In genomic region chr5:135067587-135067986, GRCh38 we compare ENCODE assay signal across 13 cellular contexts. TPM values are rescaled to one million over a fixed set of nuclear protein-coding genes. Genes with fewer than 3 reads are reported as not detected.
A peak's percentile ranks its signal among the peaks of the same experiment; 100 is the strongest.
DNase-seq lines count a peak whose midpoint lies in the region; ATAC-seq and TF ChIP-seq lines count a peak whose summit lies in the region.
"Had no signal": no experiment of that assay in that cellular context is flagged by ENCODE, and none has a peak within 500 bp of the region (broad histone marks: within the 10 kb centered on the region; RNA-seq: fewer than 3 reads in every experiment).

No MANE protein-coding gene starts in this region.

- H3K4me3 Mint-ChIP-seq in chondrocyte (ENCODE audit: unreplicated experiment) = no peak overlapping the region
- H3K4me3 Mint-ChIP-seq: CD8-positive, alpha-beta memory T cell; GM23338 had no signal

- H3K4me1 ChIP-seq in OCI-LY7 (ENCODE audit: insufficient read depth, low read length, poor library complexity, severe bottlenecking) (peaks cover 38% of the 10 kb centered on the region), body of pancreas (no peaks in the 10 kb centered on the region)
- H3K4me1 ChIP-seq: A549 had no signal

- TF ChIP-seq POLR2A in body of pancreas (IDR thresholded peaks at IDR 0.05) = no peak

- peak overlapping the region; percentile 20 for H3K4me3 ChIP-seq in OCI-LY7 (ENCODE audit: low read depth, low read length, poor library complexity, severe bottlenecking)
- H3K4me3 ChIP-seq in body of pancreas = no peak overlapping the region
- H3K4me3 ChIP-seq: A549, GM12878, GM23338 had no signal

- DNase-seq in OCI-LY7 (ENCODE audit: low spot score) (peak; percentile 77), chondrocyte (ENCODE audit: low spot score) (peak; percentile 69), posterior vena cava (ENCODE audit: low spot score) (peak; percentile 61), substantia nigra (lab: John Stamatoyannopoulos, UW) (no peak), body of pancreas (no peak)
- DNase-seq: CD8-positive, alpha-beta memory T cell; DMS53; H7 had no signal

- H3K27me3 ChIP-seq in body of pancreas = no peaks in the 10 kb centered on the region

- H3K27ac ChIP-seq in OCI-LY7 (ENCODE audit: low read depth, low read length, poor library complexity, severe bottlenecking) (peak overlapping the region; percentile 46), substantia nigra (ENCODE audit: low read depth, low read length, poor library complexity, severe bottlenecking) (no peak overlapping the region), body of pancreas (no peak overlapping the region)
- H3K27ac ChIP-seq: A549 had no signal

- no peaks in the 10 kb centered on the region for H3K9me2 ChIP-seq in OCI-LY7 (ENCODE audit: insufficient read depth, low read length)

- H3K9me3 Mint-ChIP-seq in chondrocyte (ENCODE audit: low read depth) = no peaks in the 10 kb centered on the region
- H3K9me3 Mint-ChIP-seq: CD8-positive, alpha-beta memory T cell; GM23338 had no signal

- no peaks in the 10 kb centered on the region for H4K20me1 ChIP-seq in OCI-LY7 (ENCODE audit: insufficient read depth, low read length)

- H3K4me1 Mint-ChIP-seq in chondrocyte (ENCODE audit: low read depth) = no peaks in the 10 kb centered on the region
- H3K4me1 Mint-ChIP-seq: CD8-positive, alpha-beta memory T cell had no signal

- TF ChIP-seq CTCF in OCI-LY7 (conservative IDR thresholded peaks at IDR 0.05; ENCODE audit: low read length) (no peak), chondrocyte (IDR thresholded peaks at IDR 0.05) (no peak), body of pancreas (IDR thresholded peaks at IDR 0.05) (no peak)

- no peaks in the 10 kb centered on the region for H3K36me3 Mint-ChIP-seq in chondrocyte (ENCODE audit: low read depth)
- H3K36me3 Mint-ChIP-seq: CD8-positive, alpha-beta memory T cell had no signal

- no peaks in the 10 kb centered on the region for H3K79me2 ChIP-seq in OCI-LY7 (ENCODE audit: insufficient read depth, low read depth, low read length)

- ATAC-seq in GM21619 (IDR thresholded peaks at IDR 0.05; ENCODE audit: unreplicated experiment) (no peak), body of pancreas (no peak)
- ATAC-seq: A549, GM12878, GM23338 had no signal

- H2AFZ ChIP-seq in OCI-LY7 (ENCODE audit: low read length) = peak overlapping the region; percentile 89
- H2AFZ ChIP-seq: GM23338 had no signal

- BruUV-seq in OCI-LY7 (replicated peaks; lab: Mats Ljungman, UMichigan) = no TSS peak

- H3K36me3 ChIP-seq in OCI-LY7 (ENCODE audit: insufficient read depth, low read length) = no peaks in the 10 kb centered on the region
- H3K36me3 ChIP-seq in body of pancreas (replicated peaks in 1 of 2; ENCODE audit: insufficient read depth in 1 of 2, low read depth in 2 of 2) = no peaks in the 10 kb centered on the region

- intact Hi-C loops in OCI-LY7 (cut with micrococcal nuclease; ENCODE audit: unreplicated experiment) = no loop called here
- intact Hi-C loops in posterior vena cava (cut with DNase I) = no loop called here
- intact Hi-C loops in body of pancreas (cut with DNase I) = no loop called here

- WGBS in body of pancreas, 2 donors = 68 to 72% methylated on average over 9 of the region's 9 CpGs

- POLR2A ChIA-PET in OCI-LY7 (lab: Charles Lee) = interaction anchor here (1.6 to 1.8 kb wide), 2 partner anchors 14 to 36 kb away, joined by 3 to 9 read pairs; no protein-coding TSS in a partner anchor

- H3K27me3 Mint-ChIP-seq in chondrocyte (ENCODE audit: low read depth) = peaks cover 47% of the 10 kb centered on the region

- H3K4me2 ChIP-seq in OCI-LY7 (ENCODE audit: low read length) = peak overlapping the region; percentile 59
- H3K4me2 ChIP-seq: A549, GM23338 had no signal

- no peak overlapping the region for H3K27ac Mint-ChIP-seq in chondrocyte (ENCODE audit: unreplicated experiment)
- H3K27ac Mint-ChIP-seq: CD8-positive, alpha-beta memory T cell; GM23338 had no signal

- CTCF ChIA-PET in OCI-LY7 (lab: Charles Lee; ENCODE audit: unreplicated experiment) = interaction anchor here (1.0 kb wide), 1 partner anchor 13 kb away, joined by 3 read pairs; no protein-coding TSS in a partner anchor

- H3K9me3 ChIP-seq in OCI-LY7 (ENCODE audit: low read length) = no peaks in the 10 kb centered on the region
- H3K9me3 ChIP-seq in body of pancreas = no peaks in the 10 kb centered on the region
- H3K9me3 ChIP-seq: A549, Caco-2 had no signal

RNA-seq across cellular contexts. Expression of gene PITX1, which starts 33.6 kb away (rescaled TPM):
- total RNA-seq in OCI-LY7 (2014; rRNA removed; shearing (Covaris generic)) = 55.3 and 56.3 TPM in 2 replicates
- total RNA-seq in OCI-LY7 (2022) (66.8 and 76.4 TPM in 2 replicates), chondrocyte (0.18 TPM in 1 of 3 replicates, not detected in the others), posterior vena cava (under 1 TPM; 0.81 to 0.97 TPM), body of pancreas (not detected)
- total RNA-seq: CD8-positive, alpha-beta memory T cell; GM23338; H7 had no signal

Comparison
In these comparisons a context has a peak if more than half of its experiments do, and no peak if none do; other contexts are left out.
1. DNase-seq: peak in OCI-LY7 (single experiment), chondrocyte (single experiment) and posterior vena cava (single experiment); none in substantia nigra (0 of 49) and body of pancreas (0 of 4).
2. RNA of gene PITX1, which starts 33.6 kb away (total RNA-seq): 55.3 to 76.4 TPM in OCI-LY7; 0.81 to 0.97 TPM in posterior vena cava, 0.18 TPM in chondrocyte and not detected in body of pancreas; every median in the first group is over 10 times any median in the second.